1 cellular context compared by ENCODE assay signal in genomic region chr6:139640911-139641310, GRCh38.
TF ChIP-seq lines count a peak whose summit lies in the region.

No MANE protein-coding gene starts in this region.

TF ChIP-seq in SK-N-SH, 30 proteins besides CTCF, POLR2A, EP300 and RAD21 (continued from another document):
- TF ChIP-seq USF1 (IDR thresholded peaks at IDR 0.05; ENCODE audit: borderline replicate concordance, low read depth), result no peak
- TF ChIP-seq RFX5 (IDR thresholded peaks at IDR 0.05; ENCODE audit: low read length), result no peak
- TF ChIP-seq JUND (IDR thresholded peaks at IDR 0.05), result no peak
- no peak for TF ChIP-seq POLR2AphosphoS5 (IDR thresholded peaks at IDR 0.05; ENCODE audit: low read depth, low read length)
- TF ChIP-seq EZH2phosphoT487 (IDR thresholded peaks at IDR 0.05; ENCODE audit: borderline replicate concordance, low read depth), result no peak
- TF ChIP-seq TEAD4 (IDR thresholded peaks at IDR 0.05; ENCODE audit: borderline replicate concordance, insufficient read depth), result no peak
- TF ChIP-seq GATA2 (CRISPR knock-in tag; IDR thresholded peaks at IDR 0.05), result no peak
- TF ChIP-seq RXRA (IDR thresholded peaks at IDR 0.05; ENCODE audit: borderline replicate concordance, low read depth), result no peak
- TF ChIP-seq MAX (IDR thresholded peaks at IDR 0.05; ENCODE audit: low read depth), result no peak
- TF ChIP-seq YY1 (IDR thresholded peaks at IDR 0.05; ENCODE audit: low read depth), result no peak
- no peak for TF ChIP-seq FOXJ3 (CRISPR knock-in tag; IDR thresholded peaks at IDR 0.05)
- TF ChIP-seq MXI1 (IDR thresholded peaks at IDR 0.05; ENCODE audit: low read depth, low read length), result no peak
- no peak for TF ChIP-seq SMC3 (IDR thresholded peaks at IDR 0.05; ENCODE audit: low read depth, low read length)
